Comparison of ENCODE assay signal across 13 cellular contexts in genomic region chr10:78807504-78808202, GRCh38.
"Had no signal": no experiment of that assay in that cellular context is flagged by ENCODE, and none has a peak within 500 bp of the region (broad histone marks: within the 10 kb centered on the region; RNA-seq: fewer than 3 reads in every experiment).

No MANE protein-coding gene starts in this region.

- H3K27ac Mint-ChIP-seq: activated naive CD8-positive, alpha-beta T cell treated with anti-CD3 and anti-CD28 coated beads, Interleukin-2, amount 50 U/mL, for 24 hours; natural killer cell had no signal

- DNase-seq: activated CD4-positive, CD25-positive, alpha-beta regulatory T cell treated with anti-CD3 and anti-CD28 coated beads, Interleukin-2, amount 50 U/mL, for 72 hours; activated naive CD4-positive, alpha-beta T cell treated with Interleukin-2 at 50 U/mL for 16 hours; activated naive CD8-positive, alpha-beta T cell treated with anti-CD3 and anti-CD28 coated beads, Interleukin-2, amount 50 U/mL, for 24 hours; aorta; dermis blood vessel endothelial cell; heart left ventricle; natural killer cell; sigmoid colon; stimulated activated CD4-positive, alpha-beta T cell treated with anti-CD3 and anti-CD28 coated beads, Interleukin-1b, Interleukin-23, amount 100 ng/mL, for 48 hours; T-helper 1 cell; T1000 had no signal

- H3K36me3 Mint-ChIP-seq: natural killer cell had no signal

- H3K4me3 Mint-ChIP-seq: activated naive CD8-positive, alpha-beta T cell treated with anti-CD3 and anti-CD28 coated beads, Interleukin-2, amount 50 U/mL, for 24 hours; natural killer cell had no signal

- H3K27me3 ChIP-seq: breast epithelium, heart left ventricle, sigmoid colon, thyroid gland had no signal

- H3K9me3 ChIP-seq: breast epithelium, heart left ventricle, thyroid gland had no signal

- H3K4me1 Mint-ChIP-seq: activated naive CD8-positive, alpha-beta T cell treated with anti-CD3 and anti-CD28 coated beads, Interleukin-2, amount 50 U/mL, for 24 hours; natural killer cell had no signal

- H3K36me3 ChIP-seq: breast epithelium, heart left ventricle, sigmoid colon, thyroid gland had no signal

- H3K4me3 ChIP-seq: breast epithelium, heart left ventricle, sigmoid colon, thyroid gland had no signal

- H3K9me3 Mint-ChIP-seq: activated naive CD8-positive, alpha-beta T cell treated with anti-CD3 and anti-CD28 coated beads, Interleukin-2, amount 50 U/mL, for 24 hours; natural killer cell had no signal

- H3K27ac ChIP-seq: heart left ventricle, thyroid gland had no signal

- ATAC-seq: activated naive CD8-positive, alpha-beta T cell treated with anti-CD3 and anti-CD28 coated beads, Interleukin-2, amount 50 U/mL, for 24 hours; heart left ventricle; natural killer cell had no signal
